Comparison of ENCODE assay signal across 8 cellular contexts in the genomic region with DNA sequence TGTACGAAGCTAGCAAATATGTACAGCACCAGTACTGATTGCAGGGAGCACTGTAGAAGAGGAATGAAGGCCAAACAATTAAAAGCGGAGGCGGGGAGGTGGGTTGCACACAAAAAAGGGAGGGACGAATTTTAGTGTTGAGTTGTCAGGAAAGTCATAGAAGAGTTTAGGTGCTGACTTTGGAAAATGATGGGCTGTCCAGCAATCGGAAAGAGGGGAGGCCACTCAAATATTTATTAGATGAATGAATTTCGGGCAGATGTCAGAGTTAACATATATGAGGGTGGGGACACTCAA. TPM values are rescaled to one million over a fixed set of nuclear protein-coding genes. Genes with fewer than 3 reads are reported as not detected.
DNase-seq lines count a peak whose midpoint lies in the region; ATAC-seq and TF ChIP-seq lines count a peak whose summit lies in the region.

No MANE protein-coding gene starts in this region.

- peak overlapping the region; percentile 98 for H3K4me3 Mint-ChIP-seq in MCF 10A (ENCODE audit: unreplicated experiment)

- intact Hi-C loops in heart left ventricle (cut with DNase I) = loop anchor here in 7 of 10 donors (2.0 to 10.0 kb wide), 5 partner anchors 56 to 150 kb away; partner anchors contain the start of genes CTH (in 5 of the 7), SRSF11 (in 4 of the 7) and LRRC40 (in 1 of the 7)
- intact Hi-C loops in left ventricle myocardium superior (cut with micrococcal nuclease) = no loop called here
- intact Hi-C loops in MCF 10A (cut with micrococcal nuclease) = no loop called here
- intact Hi-C loops in upper lobe of right lung (cut with DNase I) = no loop called here

- H3K9me3 ChIP-seq in heart left ventricle = no peaks in the 10 kb centered on the region
- H3K9me3 ChIP-seq in upper lobe of right lung = no peaks in the 10 kb centered on the region

- peak overlapping the region; percentile 86 for H4K5ac ChIP-seq in mesendoderm (ENCODE audit: low read length)

- no peak for TF ChIP-seq CTCF in heart left ventricle (IDR thresholded peaks at IDR 0.05)
- TF ChIP-seq CTCF in MCF 10A (IDR thresholded peaks at IDR 0.05; ENCODE audit: unreplicated experiment) = no peak
- TF ChIP-seq CTCF in upper lobe of right lung (IDR thresholded peaks at IDR 0.05) = no peak

- H4K8ac ChIP-seq in mesendoderm (ENCODE audit: low read depth, low read length) = peak overlapping the region; percentile 6

- H3K9me3 Mint-ChIP-seq in MCF 10A (ENCODE audit: unreplicated experiment) = no peaks in the 10 kb centered on the region

- peak overlapping the region; percentile 78 for H3K56ac ChIP-seq in mesendoderm (ENCODE audit: low read length)

- TSS peak; percentile 75 for BruUV-seq in MCF 10A (replicated peaks; lab: Mats Ljungman, UMichigan)

- TF ChIP-seq POLR2A in heart left ventricle (IDR thresholded peaks at IDR 0.05) = no peak

- H3K27me3 ChIP-seq in heart left ventricle (no peaks in the 10 kb centered on the region), mesendoderm (ENCODE audit: insufficient read depth, low read length, poor library complexity) (no peaks in the 10 kb centered on the region), upper lobe of right lung (no peaks in the 10 kb centered on the region)

- H3K4me1 ChIP-seq in heart left ventricle (peaks cover 0 to 44% (median 29%) of the 10 kb centered on the region in 12 donors), mesendoderm (ENCODE audit: control insufficient read depth, low read depth, low read length) (no peaks in the 10 kb centered on the region), upper lobe of right lung (peaks cover 44% of the 10 kb centered on the region)

- peak overlapping the region; percentile 68 for H3K9ac ChIP-seq in mesendoderm (ENCODE audit: low read length)

- H3K23ac ChIP-seq in mesendoderm (ENCODE audit: low read length) = no peak overlapping the region

- POLR2A ChIA-PET in MCF 10A (lab: Yijun Ruan, JAX) = interaction anchor here (0.6 to 5.5 kb wide), 23 partner anchors 10 to 1859 kb away, joined by 3 to 169 read pairs (median 4); partner anchors contain the start of genes CTH, LRRC40, SRSF11 and ZRANB2

- H3K4me1 Mint-ChIP-seq in MCF 10A (ENCODE audit: insufficient read depth, unreplicated experiment) = peaks cover 17% of the 10 kb centered on the region

- no peak overlapping the region for H2BK120ac ChIP-seq in mesendoderm (ENCODE audit: low read depth, low read length)

- no peak for DNase-seq in heart left ventricle
- no peak for DNase-seq in left ventricle myocardium superior
- DNase-seq in MCF 10A (ENCODE audit: unreplicated experiment) = no peak
- no peak for DNase-seq in mesendoderm
- no peak for DNase-seq in upper lobe of right lung
- no peak for DNase-seq in stimulated activated naive CD4-positive, alpha-beta T cell (lab: John Stamatoyannopoulos, UW)

- H3K18ac ChIP-seq in mesendoderm (ENCODE audit: low read length) = peak overlapping the region; percentile 29

- no peak overlapping the region for H3K4ac ChIP-seq in mesendoderm (ENCODE audit: low read depth, low read length)

- H2BK5ac ChIP-seq in mesendoderm (ENCODE audit: low read length) = peak overlapping the region; percentile 16

- peaks cover 4% of the 10 kb centered on the region for H3K36me3 Mint-ChIP-seq in MCF 10A (ENCODE audit: insufficient read depth, unreplicated experiment)

- no peak overlapping the region for H2BK15ac ChIP-seq in mesendoderm (replicated peaks; ENCODE audit: low read depth)

- H3K4me3 ChIP-seq in heart left ventricle = peak overlapping the region; percentile 71 to 95 (median 86)
- H3K4me3 ChIP-seq in mesendoderm (ENCODE audit: low read length) = peak overlapping the region; percentile 48
- H3K4me3 ChIP-seq in upper lobe of right lung = peak overlapping the region; percentile 73

- H3K4me2 ChIP-seq in mesendoderm (ENCODE audit: low read length) = peak overlapping the region; percentile 74

- H3K79me1 ChIP-seq in mesendoderm (ENCODE audit: low read length) = peaks cover 1% of the 10 kb centered on the region

- CTCF ChIA-PET in MCF 10A (lab: Yijun Ruan, JAX) = interaction anchor here (0.5 to 1.5 kb wide), 5 partner anchors 54 to 1402 kb away, joined by 3 to 4 read pairs (median 3); partner anchors contain the start of gene CTH

- no peaks in the 10 kb centered on the region for H3K27me3 Mint-ChIP-seq in MCF 10A (ENCODE audit: insufficient read depth, unreplicated experiment)

- H3K36me3 ChIP-seq in heart left ventricle (peaks cover 0 to 9% (median 0%) of the 10 kb centered on the region in 9 donors), mesendoderm (ENCODE audit: control insufficient read depth, insufficient read depth, low read length) (no peaks in the 10 kb centered on the region), upper lobe of right lung (peaks cover 8% of the 10 kb centered on the region)

- no peak overlapping the region for H2AK5ac ChIP-seq in mesendoderm (ENCODE audit: low read length)

- peaks cover 35% of the 10 kb centered on the region for H3K79me2 ChIP-seq in mesendoderm (ENCODE audit: control insufficient read depth, insufficient read depth, low read length)

- H3K27ac Mint-ChIP-seq in MCF 10A (ENCODE audit: low read depth, unreplicated experiment) = peak overlapping the region; percentile 99

- WGBS in heart left ventricle, 4 donors = 52 to 65% (median 61%) methylated on average over 6 of the region's 6 CpGs
- no CpG with 5 or more reads among the region's 6 CpGs for WGBS in mesendoderm (ENCODE audit: extremely low coverage, insufficient coverage, low lambda C conversion rate)

- ATAC-seq in heart left ventricle (no peak), left ventricle myocardium superior (no peak), upper lobe of right lung (no peak), HG02610 (IDR thresholded peaks at IDR 0.05; ENCODE audit: unreplicated experiment) (no peak)
- no peak for ATAC-seq in activated CD4-positive, CD25-positive, alpha-beta regulatory T cell treated with anti-CD3 and anti-CD28 coated beads, Interleukin-2, amount 50 U/mL, for 24 hours

- H3K27ac ChIP-seq in heart left ventricle (peak overlapping the region; percentile 78 to 96 (median 90)), mesendoderm (ENCODE audit: low read depth, low read length) (peak overlapping the region; percentile 26), upper lobe of right lung (peak overlapping the region; percentile 94)

RNA-seq across cellular contexts. Expression of gene ANKRD13C, which starts 0.5 kb away (rescaled TPM):
- total RNA-seq in heart left ventricle = 10 to 100 TPM in 7 of 9 donors, 1 to 10 TPM in 2; 8.5 to 14.8 (median 11.1) TPM
- 10 to 100 TPM in 1 of 2 donors, 1 to 10 TPM in 1; 4.0 to 10.0 TPM for polyA plus RNA-seq in heart left ventricle
- 9.3 TPM for total RNA-seq in left ventricle myocardium superior
- total RNA-seq in MCF 10A (2022) = 17.8 and 18.9 TPM in 2 replicates
- polyA plus RNA-seq in mesendoderm (2013, experiment 1 of 2) = 19.4 TPM
- polyA plus RNA-seq in mesendoderm (2013, experiment 2 of 2) = 18.5 TPM
- 20.9 TPM for total RNA-seq in upper lobe of right lung

RNA-seq across cellular contexts. Expression of gene CTH, which starts 56.0 kb away (rescaled TPM):
- total RNA-seq in heart left ventricle (1 to 10 TPM in 7 of 9 donors, under 1 TPM in 2; 0.74 to 3.9 (median 1.6) TPM), left ventricle myocardium superior (1.1 TPM), MCF 10A (2022) (3.4 TPM in 2 replicates), upper lobe of right lung (3.6 TPM)
- 1 to 10 TPM; 1.5 to 2.7 TPM for polyA plus RNA-seq in heart left ventricle
- polyA plus RNA-seq in mesendoderm (2013, experiment 1 of 2) = 18.5 TPM
- polyA plus RNA-seq in mesendoderm (2013, experiment 2 of 2) = 20.1 TPM

Comparison
In these comparisons a context has a peak if more than half of its experiments do, and no peak if none do; other contexts are left out.
1. intact Hi-C loops: an anchor here in heart left ventricle (2.0 to 10.0 kb wide); none called in left ventricle myocardium superior, MCF 10A and upper lobe of right lung.
2. H3K27ac ChIP-seq: peak in every context shown above with its lines; median percentile 94 in upper lobe of right lung; 90 in heart left ventricle; 26 in mesendoderm.